24 cellular contexts compared by ENCODE assay signal in genomic region chr5:36705055-36705454, GRCh38.
"Had no signal": no experiment of that assay in that cellular context is flagged by ENCODE, and none has a peak within 500 bp of the region (broad histone marks: within the 10 kb centered on the region; RNA-seq: fewer than 3 reads in every experiment).

No MANE protein-coding gene starts in this region.

- H3K9me3 Mint-ChIP-seq: central memory CD8-positive, alpha-beta T cell; memory B cell; natural killer cell treated with Interleukin-12 subunit alpha and Interleukin-12 subunit beta and Interleukin-15 and Interleukin-18, amount 100 ng/mL, for 72 hours had no signal

- DNase-seq: cortex of kidney; effector memory CD4-positive, alpha-beta T cell; gastrocnemius medialis; left lung; lower lobe of right lung; midbrain; occipital lobe; spleen; stimulated activated CD4-positive, alpha-beta T cell treated with anti-CD3 and anti-CD28 coated beads, Interleukin-15, amount 100 ng/mL, for 24 hours; stimulated activated CD4-positive, alpha-beta T cell treated with anti-CD3 and anti-CD28 coated beads, Interleukin-1b, Interleukin-23, amount 100 ng/mL, for 48 hours; stimulated activated CD4-positive, alpha-beta T cell treated with anti-CD3 and anti-CD28 coated beads, Interleukin-4, amount 100 ng/mL, for 24 hours; stimulated activated naive CD4-positive, alpha-beta T cell; stomach; substantia nigra; transverse colon had no signal

- H3K4me1 Mint-ChIP-seq: central memory CD8-positive, alpha-beta T cell had no signal

- H3K27ac ChIP-seq: esophagus muscularis mucosa, gastrocnemius medialis, hepatocyte, left lung, lower lobe of right lung, parathyroid adenoma, prostate gland, spleen, stomach, thoracic aorta, transverse colon had no signal

- ATAC-seq: gastrocnemius medialis; left lung; lower lobe of right lung; natural killer cell treated with Interleukin-12 subunit alpha and Interleukin-12 subunit beta and Interleukin-15 and Interleukin-18, amount 100 ng/mL, for 72 hours; sciatic nerve had no signal

- H3K27me3 Mint-ChIP-seq: memory B cell had no signal

- H3K4me3 Mint-ChIP-seq: central memory CD8-positive, alpha-beta T cell; memory B cell; natural killer cell treated with Interleukin-12 subunit alpha and Interleukin-12 subunit beta and Interleukin-15 and Interleukin-18, amount 100 ng/mL, for 72 hours had no signal

- H3K27ac Mint-ChIP-seq: memory B cell had no signal
